Comparison of ENCODE assay signal across 12 cellular contexts in the genomic region with DNA sequence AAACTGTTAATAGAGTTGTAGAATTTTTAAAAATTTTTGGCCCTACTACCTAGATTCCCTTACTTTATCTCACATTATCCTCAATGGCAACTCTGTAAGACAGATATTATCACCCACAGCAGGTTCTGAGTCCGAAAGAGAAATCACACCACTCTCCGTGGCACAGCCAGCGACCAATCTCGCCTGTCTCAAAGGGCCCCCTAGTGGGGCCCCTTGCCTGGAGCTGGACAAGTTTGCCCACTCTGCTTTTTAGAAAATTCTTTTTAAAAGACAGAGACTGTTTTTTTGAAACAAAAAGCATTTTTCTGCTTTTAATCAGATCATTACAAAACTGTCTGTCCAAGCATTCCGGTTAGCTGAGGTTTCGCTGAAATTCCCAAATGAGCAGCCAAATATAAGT. TPM values are rescaled to one million over a fixed set of nuclear protein-coding genes. Genes with fewer than 3 reads are reported as not detected.
DNase-seq lines count a peak whose midpoint lies in the region; ATAC-seq, FAIRE-seq and TF ChIP-seq lines count a peak whose summit lies in the region.
"Had no signal": no experiment of that assay in that cellular context is flagged by ENCODE, and none has a peak within 500 bp of the region (broad histone marks: within the 10 kb centered on the region; RNA-seq: fewer than 3 reads in every experiment).

No MANE protein-coding gene starts in this region.

- TF ChIP-seq CTCF in AG04450 (IDR thresholded peaks at IDR 0.05; ENCODE audit: low read depth, low read length) (peak; percentile 47), GM23338 (conservative IDR thresholded peaks at IDR 0.05; ENCODE audit: low read depth in 2 of 2) (peak; percentile 47 to 59), cardiac fibroblast (IDR thresholded peaks at IDR 0.05; ENCODE audit: low read depth, low read length) (peak; percentile 19), HepG2 (CRISPR knock-in tag; IDR thresholded peaks at IDR 0.05) (peak; percentile 34), colonic mucosa (IDR thresholded peaks at IDR 0.05) (no peak)

- H3K4me3 Mint-ChIP-seq in GM23338 = no peak overlapping the region
- H3K4me3 Mint-ChIP-seq in activated CD4-positive, alpha-beta T cell treated with anti-CD3 and anti-CD28 coated beads, Interleukin-2, amount 10 ng/mL, durations not matched to agents 7 days and 5 days = no peak overlapping the region
- H3K4me3 Mint-ChIP-seq: T-helper 1 cell treated with Interleukin-12 subunit alpha and Interleukin-12 subunit beta and Interleukin-4 antibody, amounts not matched to agents 30 μg/mL and 1 μg/mL, for 36 hours had no signal

- H3K4me1 ChIP-seq in GM23338 (ENCODE audit: insufficient read depth) (peaks cover 4% of the 10 kb centered on the region; the same call in 1 of the 2 replicates), HepG2 (ENCODE audit: insufficient read depth, low read length) (peaks cover 10% of the 10 kb centered on the region), colonic mucosa (no peaks in the 10 kb centered on the region)

- no peak for TF ChIP-seq EP300 in HepG2 (IDR thresholded peaks at IDR 0.05; ENCODE audit: low read depth in 2 of 2, low read length in 2 of 2)
- no peak for TF ChIP-seq EP300 in HepG2 (CRISPR knock-in tag; IDR thresholded peaks at IDR 0.05; ENCODE audit: borderline replicate concordance)

- H3K36me3 ChIP-seq in GM23338 (ENCODE audit: insufficient read depth) (no peaks in the 10 kb centered on the region), HepG2 (replicated peaks in 1 of 2; ENCODE audit: control insufficient read depth in 1 of 2, insufficient read depth in 2 of 2, low read length in 2 of 2) (peaks cover 3 to 12% of the 10 kb centered on the region in 2 experiments; a peak in 4 of 5 replicates), colonic mucosa (no peaks in the 10 kb centered on the region)

- no peaks in the 10 kb centered on the region; the same call in 1 of the 2 replicates for H4K20me1 ChIP-seq in GM23338 (replicated peaks; ENCODE audit: insufficient read depth)
- H4K20me1 ChIP-seq in HepG2 (ENCODE audit: insufficient read depth, low read length) = no peaks in the 10 kb centered on the region

- H3K27me3 Mint-ChIP-seq in GM23338 (ENCODE audit: insufficient read depth, low read depth, poor library complexity) = no peaks in the 10 kb centered on the region
- H3K27me3 Mint-ChIP-seq in activated CD4-positive, alpha-beta T cell treated with anti-CD3 and anti-CD28 coated beads, Interleukin-2, amount 10 ng/mL, durations not matched to agents 7 days and 5 days = no peaks in the 10 kb centered on the region

- no TSS peak for BruUV-seq in HepG2 (replicated peaks; lab: Mats Ljungman, UMichigan)

- peaks cover 5% of the 10 kb centered on the region; the same call in 1 of the 3 replicates for H3K4me1 Mint-ChIP-seq in GM23338
- H3K4me1 Mint-ChIP-seq in activated CD4-positive, alpha-beta T cell treated with anti-CD3 and anti-CD28 coated beads, Interleukin-2, amount 10 ng/mL, durations not matched to agents 7 days and 5 days = no peaks in the 10 kb centered on the region

- TF ChIP-seq RAD21 in HepG2 (CRISPR knock-in tag; IDR thresholded peaks at IDR 0.05) = peak; percentile 18; the same call in 1 of the 2 replicates

- CTCF ChIA-PET in AG04450 (lab: Charles Lee) (no interaction called here), HepG2 (lab: Yijun Ruan, JAX; ENCODE audit: low intra/inter-chr PET ratio, low total read pairs) (interaction anchor here (2.1 kb wide), 1 partner anchor 96 kb away, joined by 18 read pairs; no protein-coding TSS in a partner anchor)
- CTCF ChIA-PET in activated CD4-positive, alpha-beta T cell treated with anti-CD3 and anti-CD28 coated beads, Interleukin-2, amount 10 ng/mL, durations not matched to agents 7 days and 5 days (lab: Charles Lee) = interaction anchor here (1.0 kb wide), 1 partner anchor 21 kb away, joined by 3 read pairs; no protein-coding TSS in a partner anchor

- H3K9ac ChIP-seq in HepG2 (ENCODE audit: insufficient read depth, low read depth, low read length) (no peak overlapping the region), colonic mucosa (ENCODE audit: low read depth in 2 of 2, low read length in 2 of 2) (no peak overlapping the region)

- WGBS in HepG2 (ENCODE audit: low lambda C conversion rate) = 85% methylated on average over 6 of the region's 6 CpGs

- H3K27me3 ChIP-seq in AG04450 (ENCODE audit: control insufficient read depth, insufficient read depth, low read length) (no peaks in the 10 kb centered on the region), GM23338 (ENCODE audit: insufficient read depth) (no peaks in the 10 kb centered on the region), HepG2 (ENCODE audit: control insufficient read depth in 1 of 2, insufficient read depth in 2 of 2, low read length in 2 of 2) (no peaks in the 10 kb centered on the region), colonic mucosa (no peaks in the 10 kb centered on the region)

- H3K4me2 ChIP-seq in GM23338 (no peak overlapping the region), HepG2 (ENCODE audit: low read depth, low read length) (no peak overlapping the region)

- no peak overlapping the region for H3K27ac Mint-ChIP-seq in GM23338
- H3K27ac Mint-ChIP-seq in activated CD4-positive, alpha-beta T cell treated with anti-CD3 and anti-CD28 coated beads, Interleukin-2, amount 10 ng/mL, durations not matched to agents 7 days and 5 days = no peak overlapping the region
- H3K27ac Mint-ChIP-seq: T-helper 1 cell treated with Interleukin-12 subunit alpha and Interleukin-12 subunit beta and Interleukin-4 antibody, amounts not matched to agents 30 μg/mL and 1 μg/mL, for 36 hours had no signal

- H3K9me2 ChIP-seq in GM23338 (ENCODE audit: insufficient read depth) = no peaks in the 10 kb centered on the region

- H3K9me3 Mint-ChIP-seq in GM23338 = no peaks in the 10 kb centered on the region
- H3K9me3 Mint-ChIP-seq in activated CD4-positive, alpha-beta T cell treated with anti-CD3 and anti-CD28 coated beads, Interleukin-2, amount 10 ng/mL, durations not matched to agents 7 days and 5 days = no peaks in the 10 kb centered on the region
- H3K9me3 Mint-ChIP-seq: T-helper 1 cell treated with Interleukin-12 subunit alpha and Interleukin-12 subunit beta and Interleukin-4 antibody, amounts not matched to agents 30 μg/mL and 1 μg/mL, for 36 hours had no signal

- no peaks in the 10 kb centered on the region for H3K79me2 ChIP-seq in GM23338 (replicated peaks; ENCODE audit: insufficient read depth)
- H3K79me2 ChIP-seq in HepG2 (ENCODE audit: insufficient read depth, low read length) = no peaks in the 10 kb centered on the region

- in situ Hi-C loops in HepG2 (cut with HindIII; ENCODE audit: extremely low pct_ligation_motif_present, low pct_unique_long_range_greater_than_20kb) = no loop called here

- intact Hi-C loops in HepG2 (cut with micrococcal nuclease; ENCODE audit: unreplicated experiment) (loop anchor here (1.0 to 2.0 kb wide), 2 partner anchors 89 to 96 kb away; no protein-coding TSS in a partner anchor), colonic mucosa (cut with DNase I) (no loop called here)

- no peak for TF ChIP-seq POLR2A in HepG2 (IDR thresholded peaks at IDR 0.05; ENCODE audit: insufficient read depth in 1 of 2, low read depth in 2 of 2, low read length in 2 of 2)

- no peak for FAIRE-seq in HepG2 (lab: Jason Lieb, UNC)
- FAIRE-seq: colon had no signal

- H3K27ac ChIP-seq in AG04450 (ENCODE audit: low read depth, low read length) = no peak overlapping the region
- H3K27ac ChIP-seq in GM23338 (ENCODE audit: low read depth) = no peak overlapping the region
- no peak overlapping the region for H3K27ac ChIP-seq in HepG2 (ENCODE audit: extremely low read length, insufficient read depth, low read length)
- no peak overlapping the region for H3K27ac ChIP-seq in colonic mucosa

- H2AFZ ChIP-seq in GM23338 (no peak overlapping the region), HepG2 (ENCODE audit: low read length) (no peak overlapping the region)

- H3K9me3 ChIP-seq in AG04450 (ENCODE audit: control insufficient read depth, insufficient read depth, low read length) (no peaks in the 10 kb centered on the region), HepG2 (ENCODE audit: low read length) (no peaks in the 10 kb centered on the region), colonic mucosa (no peaks in the 10 kb centered on the region)

- H3K36me3 Mint-ChIP-seq in GM23338 (ENCODE audit: low read depth) = no peaks in the 10 kb centered on the region
- peaks cover 67% of the 10 kb centered on the region for H3K36me3 Mint-ChIP-seq in activated CD4-positive, alpha-beta T cell treated with anti-CD3 and anti-CD28 coated beads, Interleukin-2, amount 10 ng/mL, durations not matched to agents 7 days and 5 days (ENCODE audit: low read depth)

- H3F3A ChIP-seq in GM23338 (replicated peaks; ENCODE audit: low read depth) = no peaks in the 10 kb centered on the region

- POLR2A ChIA-PET in AG04450 (lab: Yijun Ruan, JAX) = no interaction called here
- POLR2A ChIA-PET in HepG2 (lab: Yijun Ruan, JAX) = no interaction called here
- POLR2A ChIA-PET in activated CD4-positive, alpha-beta T cell treated with anti-CD3 and anti-CD28 coated beads, Interleukin-2, amount 10 ng/mL, durations not matched to agents 7 days and 5 days (lab: Charles Lee) = no interaction called here

- DNase-seq in AG04450 (ENCODE audit: low read depth, low spot score) (no peak), GM23338 (ENCODE audit: low spot score) (peak; percentile 36), cardiac fibroblast (ENCODE audit: low read depth in 2 of 2) (peak in 1 of 2 donors; percentile 19), HepG2 (ENCODE audit: low spot score) (peak; percentile 26), colonic mucosa (no peak), NCI-H1694 treated with DMSO at 0.1 percent for 48 hours (lab: John Stamatoyannopoulos, UW) (no peak)
- no peak for DNase-seq in activated CD4-positive, alpha-beta T cell treated with anti-CD3 and anti-CD28 coated beads, Interleukin-2, amount 10 ng/mL, durations not matched to agents 7 days and 5 days
- DNase-seq: islet precursor cell, NCI-H345 had no signal

- ATAC-seq in GM23338 (peak; percentile 66), HepG2 (peak; percentile 80), GM19328 (IDR thresholded peaks at IDR 0.05; ENCODE audit: unreplicated experiment) (no peak)

- no peak overlapping the region for H3K4me3 ChIP-seq in AG04450 (ENCODE audit: low read depth, low read length)
- H3K4me3 ChIP-seq in GM23338 = no peak overlapping the region
- no peak overlapping the region for H3K4me3 ChIP-seq in cardiac fibroblast (replicated peaks in 1 of 2; ENCODE audit: low read depth in 2 of 2, low read length in 2 of 2)
- no peak overlapping the region for H3K4me3 ChIP-seq in HepG2 (replicated peaks in 1 of 3; ENCODE audit: insufficient read depth in 1 of 3, low read depth in 2 of 3, low read length in 3 of 3)
- no peak overlapping the region for H3K4me3 ChIP-seq in colonic mucosa

RNA-seq across cellular contexts. Expression of a gene that starts 21.7 kb away (rescaled TPM):
- polyA plus RNA-seq in AG04450 (2011; rRNA removed) (22.1 and 26.2 TPM in 2 replicates), GM23338 (2016; fragmentation: Nextera tagmentation; extraction: Ambion mirVana) (12.7 and 13.5 TPM in 2 replicates), HepG2 (2011; rRNA removed) (17.5 and 22.0 TPM in 2 replicates)
- 6.7 and 8.5 TPM in 2 replicates for polyA minus RNA-seq in AG04450 (2011; rRNA and poly(A)+ RNA removed)
- total RNA-seq in GM23338 (2014; rRNA removed; shearing (Covaris generic)) = 7.4 and 8.7 TPM in 2 replicates
- total RNA-seq in HepG2 (2016; rRNA removed; fragmentation: Illumina TruSeq; extraction: Trizol) (9.0 and 15.8 TPM in 2 replicates), colonic mucosa (10 to 100 TPM; 20.3 to 24.1 TPM)
- 3.5 and 8.1 TPM in 2 replicates for total RNA-seq in HepG2 (2016; cell fraction: cytosol; rRNA removed; fragmentation: Illumina TruSeq; extraction: Trizol; ENCODE audit: low read depth)
- 9.8 and 12.7 TPM in 2 replicates for total RNA-seq in HepG2 (2016; cell fraction: insoluble cytoplasmic fraction; rRNA removed; fragmentation: Illumina TruSeq; extraction: Trizol)
- 9.7 and 10.0 TPM in 2 replicates for total RNA-seq in HepG2 (2016; cell fraction: membrane; rRNA removed; fragmentation: Illumina TruSeq; extraction: Trizol)
- total RNA-seq in HepG2 (2016; cell fraction: nucleus; rRNA removed; fragmentation: Illumina TruSeq; extraction: Trizol) = 18.8 and 22.6 TPM in 2 replicates
- 4.7 and 6.0 TPM in 2 replicates for polyA plus RNA-seq in HepG2 (2011; cell fraction: cytosol; rRNA removed)
- 36.1 and 40.1 TPM in 2 replicates for polyA plus RNA-seq in HepG2 (2011; cell fraction: nucleus; rRNA removed)
- polyA plus RNA-seq in HepG2 (2012) = 14.5 TPM in 2 replicates
- polyA plus RNA-seq in HepG2 (2016; cell fraction: cytosol; fragmentation: Illumina TruSeq; extraction: Trizol; ENCODE audit: low read depth) = 5.2 and 6.8 TPM in 2 replicates
- polyA plus RNA-seq in HepG2 (2016; cell fraction: insoluble cytoplasmic fraction; fragmentation: Illumina TruSeq; extraction: Trizol; ENCODE audit: low read depth) = 10.5 and 12.9 TPM in 2 replicates
- 7.1 and 7.3 TPM in 2 replicates for polyA plus RNA-seq in HepG2 (2016; cell fraction: membrane; fragmentation: Illumina TruSeq; extraction: Trizol; ENCODE audit: low read depth)
- 55.0 and 55.4 TPM in 2 replicates for polyA plus RNA-seq in HepG2 (2016; cell fraction: nucleus; fragmentation: Illumina TruSeq; extraction: Trizol; ENCODE audit: insufficient read depth, low read depth)
- polyA minus RNA-seq in HepG2 (2011; rRNA and poly(A)+ RNA removed; ENCODE audit: low replicate concordance) = 6.7 and 7.2 TPM in 2 replicates
- 3.6 and 5.0 TPM in 2 replicates for polyA minus RNA-seq in HepG2 (2011; cell fraction: cytosol; rRNA and poly(A)+ RNA removed)
- polyA minus RNA-seq in HepG2 (2011; cell fraction: nucleus; rRNA and poly(A)+ RNA removed) = 23.8 and 26.6 TPM in 2 replicates
- total RNA-seq in activated CD4-positive, alpha-beta T cell treated with anti-CD3 and anti-CD28 coated beads, Interleukin-2, amount 10 ng/mL, durations not matched to agents 7 days and 5 days = 100 to 1,000 TPM; 130 to 144 TPM

Comparison
In these comparisons a context has a peak if more than half of its experiments do, and no peak if none do; other contexts are left out.
1. DNase-seq: peak in GM23338 (single experiment) and HepG2 (single experiment); none in AG04450 (single experiment), colonic mucosa (single experiment), NCI-H1694 treated with DMSO at 0.1 percent for 48 hours (single experiment) and activated CD4-positive, alpha-beta T cell treated with anti-CD3 and anti-CD28 coated beads, Interleukin-2, amount 10 ng/mL, durations not matched to agents 7 days and 5 days (single experiment).